Comparison of ENCODE assay signal across 8 cellular contexts in the genomic region with DNA sequence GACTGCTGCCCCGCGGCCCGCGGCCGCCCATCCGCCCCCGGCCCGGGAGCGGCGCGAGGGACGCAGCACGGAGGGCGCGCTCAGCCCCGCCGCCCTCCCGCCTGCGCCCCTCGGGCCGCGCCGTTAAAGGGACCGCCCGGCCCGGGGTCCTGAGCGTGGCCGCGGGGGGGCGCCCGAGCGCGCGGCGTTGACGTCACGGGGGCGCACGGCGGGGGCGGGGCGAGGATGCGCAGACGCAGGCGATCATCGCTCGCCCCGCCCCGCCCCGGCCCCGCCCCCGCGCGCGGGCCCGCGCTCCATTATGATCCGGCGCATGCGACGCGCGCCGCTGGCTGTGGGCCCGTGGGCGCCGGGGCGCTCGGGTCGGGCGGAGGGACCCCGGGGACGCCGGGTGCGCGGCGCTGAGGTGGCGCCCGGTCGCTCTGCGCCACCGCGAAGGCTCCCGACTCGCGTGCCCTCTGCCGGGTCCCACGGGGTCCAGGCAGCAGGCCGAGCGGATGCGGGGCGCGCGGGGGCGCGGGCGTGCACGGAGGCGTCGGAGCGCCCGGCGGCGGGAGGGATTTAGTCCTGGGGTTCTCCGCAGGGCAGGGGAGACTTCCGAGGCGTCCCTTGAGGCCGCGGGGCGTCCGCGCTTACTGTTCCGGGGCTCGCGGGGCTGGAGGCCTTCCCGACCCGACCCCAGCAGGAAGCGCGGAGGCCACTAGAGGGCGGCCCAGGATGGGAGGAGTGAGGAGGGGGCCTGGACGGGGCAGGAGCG. TPM values are rescaled to one million over a fixed set of nuclear protein-coding genes. Genes with fewer than 3 reads are reported as not detected.
DNase-seq lines count a peak whose midpoint lies in the region; ATAC-seq and TF ChIP-seq lines count a peak whose summit lies in the region.

TSS of gene DVL1 (minus strand) at position 163 of the 757 bp plus-strand sequence. CDS start 353 bp downstream, outside the sequence.

- H3K27me3 ChIP-seq in RWPE2 (ENCODE audit: insufficient read depth, poor library complexity, severe bottlenecking) (no peaks in the 10 kb centered on the region), thyroid gland (no peaks in the 10 kb centered on the region)

- H3K27ac ChIP-seq in RWPE2 (ENCODE audit: poor library complexity, severe bottlenecking) (peak within 1 kb of the TSS; percentile 98), thyroid gland (peak within 1 kb of the TSS; percentile 76 to 85 (median 81))

- H3K4me1 ChIP-seq in RWPE2 (ENCODE audit: insufficient read depth, poor library complexity, severe bottlenecking) = peaks cover 23% of the 10 kb centered on the region
- peaks cover 32 to 61% of the 10 kb centered on the region in 2 donors for H3K4me1 ChIP-seq in thyroid gland

- intact Hi-C loops in thyroid gland (cut with DNase I) = no loop called here

- ATAC-seq in GM18868 (IDR thresholded peaks at IDR 0.05; ENCODE audit: unreplicated experiment) = peak; percentile 65
- peak; percentile 75 for ATAC-seq in HG03280 (IDR thresholded peaks at IDR 0.05; ENCODE audit: unreplicated experiment)
- no peak for ATAC-seq in RWPE2 (ENCODE audit: low read depth)
- ATAC-seq in omental fat pad (ENCODE audit: low FRiP score) = peak; percentile 68

- H3K9me3 ChIP-seq in RWPE2 (ENCODE audit: severe bottlenecking) (no peaks in the 10 kb centered on the region), thyroid gland (no peaks in the 10 kb centered on the region)

- TF ChIP-seq CTCF in RWPE2 (IDR thresholded peaks at IDR 0.05; ENCODE audit: poor library complexity, severe bottlenecking) (peak; percentile 63), omental fat pad (IDR thresholded peaks at IDR 0.05) (no peak), thyroid gland (IDR thresholded peaks at IDR 0.05) (peak in 4 of 6 experiments; percentile 12 to 53 (median 48))

- H3K36me3 ChIP-seq in RWPE2 (ENCODE audit: low read depth) (no peaks in the 10 kb centered on the region), thyroid gland (no peaks in the 10 kb centered on the region)

- peak in 1 of 2 donors; percentile 64 for TF ChIP-seq POLR2A in thyroid gland (IDR thresholded peaks at IDR 0.05)

- peak; percentile 94 for DNase-seq in AG20443 (ENCODE audit: low spot score)
- no peak for DNase-seq in RWPE2 (ENCODE audit: low spot score)
- DNase-seq in activated naive CD4-positive, alpha-beta T cell treated with anti-CD3 and anti-CD28 coated beads, Interleukin-2, amount 50 U/mL, for 16 hours = peak; percentile 70
- peak; percentile 59 for DNase-seq in globus pallidus (ENCODE audit: low spot score)
- peak; percentile 50 for DNase-seq in omental fat pad (ENCODE audit: low spot score)
- DNase-seq in thyroid gland = peak; percentile 65 to 67

- WGBS in thyroid gland, 2 donors = 1% methylated on average over 20 of the region's 122 CpGs; no CpG with 5 or more reads in 1 of the 2 donors

- H3K4me3 ChIP-seq in RWPE2 (ENCODE audit: severe bottlenecking) (peak within 1 kb of the TSS; percentile 90), thyroid gland (replicated peaks in 1 of 3) (peak within 1 kb of the TSS; percentile 47 to 71 (median 57))

RNA-seq across cellular contexts. Expression of gene DVL1, which starts in this region (rescaled TPM):
- 10 to 100 TPM; 56.6 to 65.0 (median 61.8) TPM for total RNA-seq in omental fat pad
- total RNA-seq in thyroid gland = 10 to 100 TPM; 46.6 to 79.4 (median 61.7) TPM

Comparison
In these comparisons a context has a peak if more than half of its experiments do, and no peak if none do; other contexts are left out.
1. CTCF ChIP-seq: peak in RWPE2 (single experiment) and thyroid gland (4 of 6); none in omental fat pad (0 of 3).